In genomic region chr17:7867881-7868329, GRCh38 we compare ENCODE assay signal across 1 cellular context.
TF ChIP-seq lines count a peak whose summit lies in the region.

No MANE protein-coding gene starts in this region.

TF ChIP-seq in GM23338, 12 proteins besides CTCF, POLR2A, EP300 and RAD21 (continued from another document):
- TF ChIP-seq REST (IDR thresholded peaks at IDR 0.05; ENCODE audit: unreplicated experiment) (no peak), JUNB (IDR thresholded peaks at IDR 0.05; ENCODE audit: unreplicated experiment) (no peak)
